In the genomic region with DNA sequence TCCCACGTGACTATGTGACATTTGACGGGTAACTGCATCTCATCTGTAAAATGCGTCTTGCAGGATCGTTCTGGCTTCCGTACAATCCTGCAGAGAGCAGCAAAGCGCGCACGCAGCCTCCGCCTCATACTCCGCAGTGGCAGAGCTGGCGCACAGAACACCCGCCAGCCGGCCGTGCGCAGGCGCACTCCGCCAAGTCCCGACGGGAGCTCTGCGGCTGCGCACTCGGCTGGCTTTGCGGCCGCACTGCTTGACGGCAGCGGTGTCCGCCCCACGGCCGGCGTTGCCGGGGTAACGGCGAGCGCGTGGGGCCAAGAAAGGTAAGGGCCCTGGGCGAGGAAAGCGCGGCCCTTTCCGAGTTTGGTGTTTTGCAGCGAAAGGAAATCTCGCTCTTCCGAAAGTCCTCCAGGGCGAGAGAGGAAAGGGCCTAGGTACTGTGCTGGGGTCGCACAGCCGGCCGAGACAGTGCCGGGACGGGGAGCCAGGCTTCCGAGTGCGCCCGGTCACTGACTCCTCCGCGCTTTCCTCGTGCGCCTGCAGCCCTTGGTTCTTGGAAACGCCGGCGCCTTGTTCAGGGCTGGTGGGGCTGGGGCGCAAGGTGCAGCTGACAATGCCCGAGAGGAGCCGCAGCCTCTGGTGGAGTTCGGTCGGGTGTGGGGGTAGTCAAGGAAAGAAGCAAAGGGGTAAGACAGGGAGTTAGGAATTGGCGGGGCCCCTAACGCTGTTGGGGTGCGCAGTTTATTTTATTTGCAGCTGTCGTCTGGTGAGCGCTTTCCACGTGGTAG, we compare ENCODE assay signal across 8 cellular contexts. TPM values are rescaled to one million over a fixed set of nuclear protein-coding genes. Genes with fewer than 3 reads are reported as not detected.
DNase-seq lines count a peak whose midpoint lies in the region; TF ChIP-seq lines count a peak whose summit lies in the region.

A gene (plus strand): TSS at position 283 of the 785 bp plus-strand sequence. CDS start 5,321 bp downstream, outside the sequence.

- TF ChIP-seq CTCF in GM20000 (IDR thresholded peaks at IDR 0.05; ENCODE audit: extremely low read depth, missing control alignments): no peak

- DNase-seq in COR-L47 (lab: John Stamatoyannopoulos, UW): peak; percentile 84
- peak; percentile 97 for DNase-seq in GM20000 (ENCODE audit: low spot score)
- peak; percentile 85 for DNase-seq in HS-5 (ENCODE audit: low read depth)
- DNase-seq in NK-92 (lab: John Stamatoyannopoulos, UW; ENCODE audit: unreplicated experiment): peak; percentile 69
- peak; percentile 87 to 96 for DNase-seq in activated CD8-positive, alpha-beta memory T cell treated with anti-CD3 and anti-CD28 coated beads for 1 hour (ENCODE audit: extremely low read depth in 1 of 2, low read depth in 1 of 2)
- peak; percentile 97 for DNase-seq in effector CD4-positive, alpha-beta T cell
- DNase-seq in lung microvascular endothelial cell (ENCODE audit: low read depth in 2 of 2): peak; percentile 96
- DNase-seq in stimulated activated CD4-positive, alpha-beta T cell treated with anti-CD3 and anti-CD28 coated beads, TNF-alpha, amount 100 ng/mL, for 4 hours (ENCODE audit: low read depth in 3 of 3): peak; percentile 93 to 94 (median 93)

RNA-seq across cellular contexts. Expression of the gene that starts here (rescaled TPM):
- 5.4 and 8.7 TPM in 2 replicates for total RNA-seq in lung microvascular endothelial cell

Comparison
In these comparisons a context has a peak if more than half of its experiments do, and no peak if none do; other contexts are left out.
1. Peak in every context shown above with its lines: DNase-seq.